ENCODE assay signal across 15 cellular contexts in the genomic region with DNA sequence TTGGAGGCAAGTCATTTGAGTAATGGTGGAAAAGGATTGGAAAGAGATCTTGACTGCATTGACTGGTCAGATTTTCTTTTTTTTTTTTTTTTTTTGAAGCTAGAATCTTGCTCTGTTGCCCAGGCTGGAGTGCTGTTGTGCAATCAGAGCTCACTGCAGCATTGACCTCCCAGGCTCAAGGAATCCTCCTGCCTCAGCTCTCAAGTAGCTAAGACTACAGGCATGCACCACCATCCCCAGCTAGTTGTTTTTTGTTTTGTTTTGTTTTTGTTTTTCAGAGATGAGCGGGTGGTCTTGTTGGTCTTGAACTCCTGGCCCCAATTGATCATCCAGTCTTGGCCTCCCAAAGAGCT. TPM values are rescaled to one million over a fixed set of nuclear protein-coding genes. Genes with fewer than 3 reads are reported as not detected.
A peak's percentile ranks its signal among the peaks of the same experiment; 100 is the strongest.
DNase-seq lines count a peak whose midpoint lies in the region; ATAC-seq and TF ChIP-seq lines count a peak whose summit lies in the region.
"Had no signal": no experiment of that assay in that cellular context is flagged by ENCODE, and none has a peak within 500 bp of the region (broad histone marks: within the 10 kb centered on the region; RNA-seq: fewer than 3 reads in every experiment).

No MANE protein-coding gene starts in this region.

- H3K9me3 ChIP-seq in IMR-90 (ENCODE audit: control insufficient read depth, insufficient read depth, low read length) (no peaks in the 10 kb centered on the region), spleen (no peaks in the 10 kb centered on the region)
- H3K9me3 ChIP-seq in naive thymus-derived CD4-positive, alpha-beta T cell (ENCODE audit: control insufficient read depth in 2 of 3, low read length in 3 of 3), result no peaks in the 10 kb centered on the region
- H3K9me3 ChIP-seq: BLaER1 treated with 17β-estradiol and CSF1 and Interleukin-3, amounts not matched to agents 10 nM and 100 nM; Caco-2 had no signal

- H3K27ac ChIP-seq in 22Rv1 (peak overlapping the region; percentile 91), IMR-90 (ENCODE audit: insufficient read depth, low read length) (no peak overlapping the region), spleen (no peak overlapping the region)
- no peak overlapping the region for H3K27ac ChIP-seq in naive thymus-derived CD4-positive, alpha-beta T cell (ENCODE audit: low read depth, low read length)
- H3K27ac ChIP-seq: BLaER1 treated with 17β-estradiol and CSF1 and Interleukin-3, amounts not matched to agents 10 nM and 100 nM; GM23248 had no signal

- H2AFZ ChIP-seq in IMR-90 (replicated peaks; ENCODE audit: low read length, poor library complexity), result no peak overlapping the region
- H2AFZ ChIP-seq: GM23248 had no signal

- H3K36me3 ChIP-seq in IMR-90 (ENCODE audit: control insufficient read depth, insufficient read depth, low read length) (no peaks in the 10 kb centered on the region), spleen (no peaks in the 10 kb centered on the region)
- H3K36me3 ChIP-seq in naive thymus-derived CD4-positive, alpha-beta T cell (ENCODE audit: control insufficient read depth in 2 of 3, insufficient read depth in 3 of 3, low read length in 3 of 3), result no peaks in the 10 kb centered on the region
- H3K36me3 ChIP-seq: BLaER1 treated with 17β-estradiol and CSF1 and Interleukin-3, amounts not matched to agents 10 nM and 100 nM had no signal

- H4K5ac ChIP-seq in IMR-90 (ENCODE audit: low read depth, low read length), result no peak overlapping the region

- H3K4me3 ChIP-seq in IMR-90 (ENCODE audit: insufficient read depth, low read depth, low read length) (no peak overlapping the region), spleen (no peak overlapping the region)
- no peak overlapping the region for H3K4me3 ChIP-seq in naive thymus-derived CD4-positive, alpha-beta T cell (ENCODE audit: low read length)
- H3K4me3 ChIP-seq: BLaER1 treated with 17β-estradiol and CSF1 and Interleukin-3, amounts not matched to agents 10 nM and 100 nM; GM23248 had no signal

- H3K27me3 ChIP-seq in IMR-90 (ENCODE audit: control insufficient read depth, insufficient read depth, low read length), result peaks cover 17% of the 10 kb centered on the region
- peaks cover 0 to 19% (median 0%) of the 10 kb centered on the region in 7 donors for H3K27me3 ChIP-seq in spleen (replicated peaks in 1 of 7)
- no peaks in the 10 kb centered on the region for H3K27me3 ChIP-seq in naive thymus-derived CD4-positive, alpha-beta T cell (ENCODE audit: control insufficient read depth in 2 of 2, insufficient read depth in 2 of 2, low read length in 2 of 2)
- H3K27me3 ChIP-seq: BLaER1 treated with 17β-estradiol and CSF1 and Interleukin-3, amounts not matched to agents 10 nM and 100 nM had no signal

- no peaks in the 10 kb centered on the region for H3K36me3 Mint-ChIP-seq in WTC11
- H3K36me3 Mint-ChIP-seq in activated CD8-positive, alpha-beta T cell treated with anti-CD3 and anti-CD28 coated beads for 36 hours (ENCODE audit: low read depth), result no peaks in the 10 kb centered on the region
- H3K36me3 Mint-ChIP-seq in naive thymus-derived CD4-positive, alpha-beta T cell, result no peaks in the 10 kb centered on the region

- H3K4ac ChIP-seq in IMR-90 (ENCODE audit: low read depth, low read length), result no peak overlapping the region

- no peak for ATAC-seq in IMR-90 (ENCODE audit: low read depth)
- no peak for ATAC-seq in WTC11
- ATAC-seq in activated CD8-positive, alpha-beta T cell treated with anti-CD3 and anti-CD28 coated beads for 36 hours, result no peak
- no peak for ATAC-seq in naive thymus-derived CD4-positive, alpha-beta T cell
- no peak for ATAC-seq in activated CD4-positive, CD25-positive, alpha-beta regulatory T cell treated with anti-CD3 and anti-CD28 coated beads, Interleukin-2, amount 50 U/mL, for 24 hours
- ATAC-seq: HCT116 had no signal

- POLR2A ChIA-PET in IMR-90 (lab: Charles Lee; ENCODE audit: unreplicated experiment), result interaction anchor here (0.6 kb wide), 1 partner anchor 60 kb away, joined by 10 read pairs; no protein-coding TSS in a partner anchor
- POLR2A ChIA-PET in WTC11 (lab: Charles Lee), result interaction anchor here (0.6 kb wide), 1 partner anchor 188 kb away, joined by 3 read pairs; no protein-coding TSS in a partner anchor
- POLR2A ChIA-PET in activated CD8-positive, alpha-beta T cell treated with anti-CD3 and anti-CD28 coated beads for 36 hours (lab: Charles Lee), result no interaction called here
- POLR2A ChIA-PET in naive thymus-derived CD4-positive, alpha-beta T cell (lab: Charles Lee), result no interaction called here

- H3K23ac ChIP-seq in IMR-90 (ENCODE audit: low read depth, low read length), result no peak overlapping the region

- H2BK20ac ChIP-seq in IMR-90 (ENCODE audit: low read depth, low read length), result no peak overlapping the region

- no peak overlapping the region for H2BK15ac ChIP-seq in IMR-90 (ENCODE audit: low read depth, low read length)

- H4K91ac ChIP-seq in IMR-90 (ENCODE audit: insufficient read depth, low read depth, low read length), result no peak overlapping the region

- no TSS peak for BruUV-seq in IMR-90 (replicated peaks; lab: Mats Ljungman, UMichigan)

- no peak overlapping the region for H3K27ac Mint-ChIP-seq in WTC11
- H3K27ac Mint-ChIP-seq in activated CD8-positive, alpha-beta T cell treated with anti-CD3 and anti-CD28 coated beads for 36 hours, result no peak overlapping the region
- H3K27ac Mint-ChIP-seq in naive thymus-derived CD4-positive, alpha-beta T cell, result no peak overlapping the region
- H3K27ac Mint-ChIP-seq: B cell; CD4-positive, alpha-beta T cell had no signal

- H4K8ac ChIP-seq in IMR-90 (ENCODE audit: low read depth in 2 of 2, low read length in 2 of 2), result no peak overlapping the region

- H2BK5ac ChIP-seq in IMR-90 (ENCODE audit: low read depth, low read length, poor library complexity, severe bottlenecking), result no peak overlapping the region

- WGBS in IMR-90 (ENCODE audit: extremely low coverage in 2 of 2, insufficient read length in 1 of 2), 2 experiments, result no CpG with 5 or more reads among the region's 1 CpG
- 89 to 97% (median 92%) methylated on average over 1 of the region's 1 CpG for WGBS in spleen, 5 donors

- no peaks in the 10 kb centered on the region for H4K20me1 ChIP-seq in IMR-90 (ENCODE audit: insufficient read depth, low read length)
- H4K20me1 ChIP-seq: BLaER1 treated with 17β-estradiol and CSF1 and Interleukin-3, amounts not matched to agents 10 nM and 100 nM had no signal

- peaks cover 7% of the 10 kb centered on the region for H3K4me1 Mint-ChIP-seq in WTC11
- H3K4me1 Mint-ChIP-seq in activated CD8-positive, alpha-beta T cell treated with anti-CD3 and anti-CD28 coated beads for 36 hours (ENCODE audit: low read depth), result no peaks in the 10 kb centered on the region
- H3K4me1 Mint-ChIP-seq in naive thymus-derived CD4-positive, alpha-beta T cell, result no peaks in the 10 kb centered on the region
- H3K4me1 Mint-ChIP-seq: B cell had no signal

- H2BK120ac ChIP-seq in IMR-90 (ENCODE audit: low read depth, low read length), result no peak overlapping the region

- TF ChIP-seq POLR2A in IMR-90 (IDR thresholded peaks at IDR 0.05; ENCODE audit: low read depth, low read length), result no peak
- TF ChIP-seq POLR2A in spleen (IDR thresholded peaks at IDR 0.05), result no peak

- DNase-seq in IMR-90 (no peak), WTC11 (ENCODE audit: low spot score) (no peak), spleen (peak; percentile 13)
- no peak for DNase-seq in activated CD8-positive, alpha-beta T cell treated with anti-CD3 and anti-CD28 coated beads for 36 hours
- DNase-seq in naive thymus-derived CD4-positive, alpha-beta T cell, result no peak
- DNase-seq: Caco-2; CD4-positive, alpha-beta T cell; GM23248; H7; KBM-7 had no signal

- no peak overlapping the region for H3K14ac ChIP-seq in IMR-90 (replicated peaks; ENCODE audit: low read depth, low read length)

- no peak overlapping the region for H2AK9ac ChIP-seq in IMR-90 (replicated peaks; ENCODE audit: low read depth, low read length, poor library complexity)

- no peak overlapping the region for H3K18ac ChIP-seq in IMR-90 (ENCODE audit: low read depth, low read length)

- H3K4me3 Mint-ChIP-seq in WTC11, result no peak overlapping the region
- H3K4me3 Mint-ChIP-seq in activated CD8-positive, alpha-beta T cell treated with anti-CD3 and anti-CD28 coated beads for 36 hours, result no peak overlapping the region
- no peak overlapping the region for H3K4me3 Mint-ChIP-seq in naive thymus-derived CD4-positive, alpha-beta T cell
- H3K4me3 Mint-ChIP-seq: B cell; CD4-positive, alpha-beta T cell had no signal

- peaks cover 55% of the 10 kb centered on the region for H3K27me3 Mint-ChIP-seq in WTC11 (ENCODE audit: low read depth)
- peaks cover under 1% of the 10 kb centered on the region for H3K27me3 Mint-ChIP-seq in activated CD8-positive, alpha-beta T cell treated with anti-CD3 and anti-CD28 coated beads for 36 hours
- peaks cover 0 to 18% (median 6%) of the 10 kb centered on the region in 5 donors for H3K27me3 Mint-ChIP-seq in naive thymus-derived CD4-positive, alpha-beta T cell

- no peak overlapping the region for H3K4me2 ChIP-seq in IMR-90 (ENCODE audit: low read depth, low read length)
- H3K4me2 ChIP-seq: BLaER1 treated with 17β-estradiol and CSF1 and Interleukin-3, amounts not matched to agents 10 nM and 100 nM had no signal

- CTCF ChIA-PET in IMR-90 (lab: Yijun Ruan, JAX), result no interaction called here
- CTCF ChIA-PET in WTC11 (lab: Charles Lee), result no interaction called here
- CTCF ChIA-PET in activated CD8-positive, alpha-beta T cell treated with anti-CD3 and anti-CD28 coated beads for 36 hours (lab: Charles Lee), result no interaction called here
- CTCF ChIA-PET in naive thymus-derived CD4-positive, alpha-beta T cell (lab: Charles Lee), result no interaction called here

- no peaks in the 10 kb centered on the region for H3K79me1 ChIP-seq in IMR-90 (ENCODE audit: low read depth in 1 of 2, low read length in 2 of 2)

- dilution Hi-C loops in IMR-90 (cut with HindIII; ENCODE audit: low sequenced_read_pairs, unreplicated experiment), result no loop called here

- intact Hi-C loops in IMR-90 (cut with micrococcal nuclease), result no loop called here
- intact Hi-C loops in spleen (cut with DNase I; ENCODE audit: low total_unique reads), result no loop called here
- intact Hi-C loops in activated CD8-positive, alpha-beta T cell treated with anti-CD3 and anti-CD28 coated beads for 36 hours (cut with micrococcal nuclease), result no loop called here
- intact Hi-C loops in naive thymus-derived CD4-positive, alpha-beta T cell (cut with micrococcal nuclease), result no loop called here

- no peaks in the 10 kb centered on the region for H3K9me3 Mint-ChIP-seq in WTC11
- H3K9me3 Mint-ChIP-seq in activated CD8-positive, alpha-beta T cell treated with anti-CD3 and anti-CD28 coated beads for 36 hours, result no peaks in the 10 kb centered on the region
- no peaks in the 10 kb centered on the region for H3K9me3 Mint-ChIP-seq in naive thymus-derived CD4-positive, alpha-beta T cell
- H3K9me3 Mint-ChIP-seq: CD4-positive, alpha-beta T cell had no signal

- H3K9me1 ChIP-seq in IMR-90 (ENCODE audit: insufficient read depth, low read length), result no peaks in the 10 kb centered on the region

- in situ Hi-C loops in IMR-90 (cut with MboI; ENCODE audit: low sequenced_read_pairs), result no loop called here

- TF ChIP-seq CTCF in 22Rv1 (IDR thresholded peaks at IDR 0.05) (no peak), IMR-90 (conservative IDR thresholded peaks at IDR 0.05; ENCODE audit: low read depth, low read length) (no peak), WTC11 (IDR thresholded peaks at IDR 0.05) (no peak), spleen (IDR thresholded peaks at IDR 0.05 in 8 of 11, conservative IDR thresholded peaks at IDR 0.05 in 3 of 11) (no peak)
- no peak for TF ChIP-seq CTCF in activated CD8-positive, alpha-beta T cell treated with anti-CD3 and anti-CD28 coated beads for 36 hours (IDR thresholded peaks at IDR 0.05)

- no peak overlapping the region for H3K56ac ChIP-seq in IMR-90 (ENCODE audit: extremely low read depth, insufficient read depth, low read length)

- no peak overlapping the region for H2AK5ac ChIP-seq in IMR-90 (ENCODE audit: low read depth, low read length)

- H3K9ac ChIP-seq in IMR-90 (ENCODE audit: low read depth, low read length), result no peak overlapping the region
- H3K9ac ChIP-seq: BLaER1 treated with 17β-estradiol and CSF1 and Interleukin-3, amounts not matched to agents 10 nM and 100 nM; GM23248 had no signal

- no peak for TF ChIP-seq RAD21 in IMR-90 (IDR thresholded peaks at IDR 0.05; ENCODE audit: low read length)

- H3K4me1 ChIP-seq in IMR-90 (ENCODE audit: control insufficient read depth, insufficient read depth, low read length) (no peaks in the 10 kb centered on the region), spleen (peaks cover 0 to 4% (median 0%) of the 10 kb centered on the region in 6 donors)
- no peaks in the 10 kb centered on the region for H3K4me1 ChIP-seq in naive thymus-derived CD4-positive, alpha-beta T cell (ENCODE audit: control insufficient read depth in 2 of 2, insufficient read depth in 2 of 2, low read length in 2 of 2)
- H3K4me1 ChIP-seq: BLaER1 treated with 17β-estradiol and CSF1 and Interleukin-3, amounts not matched to agents 10 nM and 100 nM had no signal

RNA-seq across cellular contexts. Expression of gene FAM222A, which starts 30.9 kb away (rescaled TPM):
- total RNA-seq in IMR-90 (2012; rRNA removed) (under 0.01 TPM in 2 replicates), WTC11 (2021) (1.3 to 1.6 TPM (median 1.6 TPM) in 3 replicates), spleen (10 to 100 TPM; 13.9 to 30.7 (median 21.5) TPM)
- polyA plus RNA-seq in IMR-90 (2012; rRNA removed) (0.32 and 0.43 TPM in 2 replicates), spleen (1 to 10 TPM; 1.3 to 5.2 (median 2.1) TPM)
- polyA plus RNA-seq in IMR-90 (2012; cell fraction: cytosol; rRNA removed), result 0.30 and 0.31 TPM in 2 replicates
- 0.08 and 0.27 TPM in 2 replicates for polyA plus RNA-seq in IMR-90 (2012; cell fraction: nucleus; rRNA removed; ENCODE audit: low replicate concordance)
- total RNA-seq in activated CD8-positive, alpha-beta T cell treated with anti-CD3 and anti-CD28 coated beads for 36 hours, result 1 to 10 TPM in 1 of 2 experiments, under 1 TPM in 1; 0.76 to 1.0 TPM
- 1 to 10 TPM in 2 of 5 experiments, under 1 TPM in 3; 0.24 to 1.6 (median 0.80) TPM for total RNA-seq in naive thymus-derived CD4-positive, alpha-beta T cell
- polyA plus RNA-seq in naive thymus-derived CD4-positive, alpha-beta T cell, result under 1 TPM; 0.08 to 0.09 TPM
- polyA plus RNA-seq: GM23248 had no signal

Comparison
In these comparisons a context has a peak if more than half of its experiments do, and no peak if none do; other contexts are left out.
1. POLR2A ChIA-PET loops: an anchor here in IMR-90 (0.6 kb wide) and WTC11 (0.6 kb wide); none called in activated CD8-positive, alpha-beta T cell treated with anti-CD3 and anti-CD28 coated beads for 36 hours and naive thymus-derived CD4-positive, alpha-beta T cell.